ENCODE assay signal across 16 cellular contexts in genomic region chr11:126202646-126203359, GRCh38. TPM values are rescaled to one million over a fixed set of nuclear protein-coding genes. Genes with fewer than 3 reads are reported as not detected.
DNase-seq lines count a peak whose midpoint lies in the region; ATAC-seq, FAIRE-seq and TF ChIP-seq lines count a peak whose summit lies in the region.
"Had no signal": no experiment of that assay in that cellular context is flagged by ENCODE, and none has a peak within 500 bp of the region (broad histone marks: within the 10 kb centered on the region; RNA-seq: fewer than 3 reads in every experiment).

No MANE protein-coding gene starts in this region.

- H3K27ac ChIP-seq in liver (ENCODE audit: low read depth in 1 of 2, low read length in 2 of 2) (peak overlapping the region; percentile 23 to 73), HepG2 (ENCODE audit: extremely low read length, insufficient read depth, low read length) (no peak overlapping the region), heart left ventricle (peak overlapping the region in 10 of 12 donors; percentile 14 to 74 (median 53))
- H3K27ac ChIP-seq: C4-2B, RWPE1, SJSA1 had no signal

- no peak for TF ChIP-seq POLR2A in HepG2 (IDR thresholded peaks at IDR 0.05; ENCODE audit: insufficient read depth in 1 of 2, low read depth in 2 of 2, low read length in 2 of 2)
- TF ChIP-seq POLR2A in heart left ventricle (IDR thresholded peaks at IDR 0.05) = no peak

- no peak overlapping the region for H2AFZ ChIP-seq in HepG2 (ENCODE audit: low read length)

- H4K20me1 ChIP-seq in HepG2 (ENCODE audit: insufficient read depth, low read length) = no peaks in the 10 kb centered on the region

- no peaks in the 10 kb centered on the region for H3K27me3 ChIP-seq in liver (ENCODE audit: control insufficient read depth in 4 of 4, insufficient read depth in 4 of 4, low read length in 3 of 4)
- H3K27me3 ChIP-seq in HepG2 (ENCODE audit: control insufficient read depth in 1 of 2, insufficient read depth in 2 of 2, low read length in 2 of 2) = no peaks in the 10 kb centered on the region
- no peaks in the 10 kb centered on the region for H3K27me3 ChIP-seq in heart left ventricle
- H3K27me3 ChIP-seq: SJSA1 had no signal

- H3K27ac Mint-ChIP-seq in nephron progenitor cell (peak overlapping the region; percentile 27), HFFc6 (no peak overlapping the region), immature natural killer cell (no peak overlapping the region)

- no peak for FAIRE-seq in HepG2 (lab: Jason Lieb, UNC)

- no peak overlapping the region for H3K4me3 Mint-ChIP-seq in nephron progenitor cell
- H3K4me3 Mint-ChIP-seq in HFFc6 = no peak overlapping the region
- no peak overlapping the region for H3K4me3 Mint-ChIP-seq in immature natural killer cell

- in situ Hi-C loops in HepG2 (cut with HindIII; ENCODE audit: extremely low pct_ligation_motif_present, low pct_unique_long_range_greater_than_20kb) = loop anchor here (25.0 kb wide), 1 partner anchor 566 kb away; the partner anchor contains the start of gene CHEK1

- CTCF ChIA-PET in HepG2 (lab: Yijun Ruan, JAX; ENCODE audit: low intra/inter-chr PET ratio, low total read pairs) = no interaction called here

- no TSS peak for BruUV-seq in HepG2 (replicated peaks; lab: Mats Ljungman, UMichigan)

- H3K36me3 ChIP-seq in liver (ENCODE audit: control insufficient read depth in 4 of 4, insufficient read depth in 3 of 4, low read depth in 1 of 4, low read length in 3 of 4) = peaks cover 8 to 37% (median 18%) of the 10 kb centered on the region in 4 donors
- H3K36me3 ChIP-seq in HepG2 (replicated peaks in 1 of 2; ENCODE audit: control insufficient read depth in 1 of 2, insufficient read depth in 2 of 2, low read length in 2 of 2) = peaks cover 33 to 86% of the 10 kb centered on the region in 2 experiments
- H3K36me3 ChIP-seq in heart left ventricle = peaks cover 0 to 100% (median 93%) of the 10 kb centered on the region in 9 donors

- WGBS in liver = 39% methylated on average over 8 of the region's 8 CpGs
- WGBS in HepG2 (ENCODE audit: low lambda C conversion rate) = 83% methylated on average over 7 of the region's 8 CpGs
- WGBS in heart left ventricle, 4 donors = 52 to 68% (median 58%) methylated on average over 8 of the region's 8 CpGs

- peaks cover 90% of the 10 kb centered on the region for H3K36me3 Mint-ChIP-seq in nephron progenitor cell (ENCODE audit: low read depth)
- peaks cover 50% of the 10 kb centered on the region for H3K36me3 Mint-ChIP-seq in HFFc6 (ENCODE audit: low read depth)
- H3K36me3 Mint-ChIP-seq in immature natural killer cell = peaks cover 32 to 60% (median 34%) of the 10 kb centered on the region in 3 donors

- POLR2A ChIA-PET in HepG2 (lab: Yijun Ruan, JAX) = interaction anchor here (1.2 kb wide), 1 partner anchor 10 kb away, joined by 3 read pairs; no protein-coding TSS in a partner anchor

- H3K9me3 Mint-ChIP-seq in nephron progenitor cell (peaks cover 6% of the 10 kb centered on the region), HFFc6 (no peaks in the 10 kb centered on the region), immature natural killer cell (no peaks in the 10 kb centered on the region)

- TF ChIP-seq CTCF in liver (IDR thresholded peaks at IDR 0.05; ENCODE audit: low read depth, low read length, missing input control) = no peak
- TF ChIP-seq CTCF in HepG2 (CRISPR knock-in tag; IDR thresholded peaks at IDR 0.05) = no peak
- no peak for TF ChIP-seq CTCF in heart left ventricle (IDR thresholded peaks at IDR 0.05)
- TF ChIP-seq CTCF in nephron progenitor cell (IDR thresholded peaks at IDR 0.05) = no peak
- TF ChIP-seq CTCF in HFFc6 (IDR thresholded peaks at IDR 0.05) = no peak

- H3K27me3 Mint-ChIP-seq in nephron progenitor cell (ENCODE audit: low read depth, poor library complexity) = peaks cover 3% of the 10 kb centered on the region
- no peaks in the 10 kb centered on the region; the same call in 1 of the 2 replicates for H3K27me3 Mint-ChIP-seq in HFFc6 (ENCODE audit: insufficient read depth)
- peaks cover 0 to 1% (median 0%) of the 10 kb centered on the region in 3 donors for H3K27me3 Mint-ChIP-seq in immature natural killer cell (ENCODE audit: low read depth in 3 of 3)

- H3K9ac ChIP-seq in liver (ENCODE audit: low read depth in 1 of 2, low read length in 2 of 2) (no peak overlapping the region), HepG2 (ENCODE audit: insufficient read depth, low read depth, low read length) (no peak overlapping the region)

- DNase-seq in HepG2 (ENCODE audit: low spot score) (no peak), heart left ventricle (peak in 2 of 5 donors; percentile 59), nephron progenitor cell (no peak), HFFc6 (no peak), immature natural killer cell (no peak)
- no peak for DNase-seq in activated CD4-positive, alpha-beta T cell treated with anti-CD3 and anti-CD28 coated beads, Interleukin-2, amount 50 U/mL, for 48 hours
- DNase-seq: DMS153, NCI-H1417, NCI-H2029 treated with DMSO at 0.1 percent for 48 hours, NCI-H2171 treated with DMSO at 0.1 percent for 48 hours, NCI-H748 treated with DMSO at 0.1 percent for 48 hours had no signal

- no peak overlapping the region for H3K4me2 ChIP-seq in HepG2 (ENCODE audit: low read depth, low read length)

- H3K79me2 ChIP-seq in HepG2 (ENCODE audit: insufficient read depth, low read length) = no peaks in the 10 kb centered on the region

- H3K4me1 ChIP-seq in liver (ENCODE audit: control insufficient read depth in 4 of 4, insufficient read depth in 4 of 4, low read length in 3 of 4) (peaks cover 6 to 29% (median 25%) of the 10 kb centered on the region in 4 donors), HepG2 (ENCODE audit: insufficient read depth, low read length) (peaks cover 14% of the 10 kb centered on the region; the same call in 1 of the 2 replicates), heart left ventricle (peaks cover 0 to 35% (median 3%) of the 10 kb centered on the region in 12 donors)
- H3K4me1 ChIP-seq: HAP-1, SJSA1 had no signal

- TF ChIP-seq RAD21 in liver (IDR thresholded peaks at IDR 0.05) (peak; percentile 51 to 63), HepG2 (CRISPR knock-in tag; IDR thresholded peaks at IDR 0.05) (no peak)

- H3K9me3 ChIP-seq in liver (ENCODE audit: control insufficient read depth in 4 of 4, low read length in 3 of 4) = no peaks in the 10 kb centered on the region
- H3K9me3 ChIP-seq in HepG2 (ENCODE audit: low read length) = no peaks in the 10 kb centered on the region
- H3K9me3 ChIP-seq in heart left ventricle = no peaks in the 10 kb centered on the region
- H3K9me3 ChIP-seq: HAP-1, SJSA1 had no signal

- H3K4me3 ChIP-seq in liver (ENCODE audit: low read depth in 1 of 3, low read length in 3 of 3) (no peak overlapping the region), HepG2 (replicated peaks in 1 of 3; ENCODE audit: insufficient read depth in 1 of 3, low read depth in 2 of 3, low read length in 3 of 3) (no peak overlapping the region), heart left ventricle (no peak overlapping the region)
- H3K4me3 ChIP-seq: HAP-1, SJSA1 had no signal

- no peak; the same call in 2 of the 3 replicates for ATAC-seq in HepG2
- peak; percentile 72 to 83 (median 76) for ATAC-seq in heart left ventricle

- no peak for TF ChIP-seq EP300 in HepG2 (IDR thresholded peaks at IDR 0.05; ENCODE audit: low read depth in 2 of 2, low read length in 2 of 2)
- TF ChIP-seq EP300 in HepG2 (CRISPR knock-in tag; IDR thresholded peaks at IDR 0.05; ENCODE audit: borderline replicate concordance) = no peak

- intact Hi-C loops in HepG2 (cut with micrococcal nuclease; ENCODE audit: unreplicated experiment) = no loop called here
- intact Hi-C loops in heart left ventricle (cut with DNase I) = no loop called here

- H3K4me1 Mint-ChIP-seq in nephron progenitor cell (no peaks in the 10 kb centered on the region), HFFc6 (ENCODE audit: low read depth) (no peaks in the 10 kb centered on the region; the same call in 1 of the 2 replicates), immature natural killer cell (no peaks in the 10 kb centered on the region)

RNA-seq across cellular contexts. Expression of gene RPUSD4, which starts 8.6 kb away (rescaled TPM):
- total RNA-seq in liver (10 to 100 TPM; 20.5 to 23.7 TPM), HepG2 (2016; rRNA removed; fragmentation: Illumina TruSeq; extraction: Trizol) (45.0 and 45.6 TPM in 2 replicates), heart left ventricle (10 to 100 TPM; 21.0 to 50.0 (median 34.2) TPM)
- polyA plus RNA-seq in liver (10 to 100 TPM in 1 of 2 donors, 1 to 10 TPM in 1; 9.4 to 13.8 TPM), HepG2 (2011; rRNA removed) (51.6 and 52.9 TPM in 2 replicates), heart left ventricle (10 to 100 TPM; 15.4 to 25.8 TPM), immature natural killer cell (10 to 100 TPM in 2 of 3 donors, 1 to 10 TPM in 1; 4.5 to 15.0 (median 10.5) TPM)
- total RNA-seq in HepG2 (2016; cell fraction: cytosol; rRNA removed; fragmentation: Illumina TruSeq; extraction: Trizol; ENCODE audit: low read depth) = 11.4 and 11.5 TPM in 2 replicates
- total RNA-seq in HepG2 (2016; cell fraction: insoluble cytoplasmic fraction; rRNA removed; fragmentation: Illumina TruSeq; extraction: Trizol) = 46.3 and 47.2 TPM in 2 replicates
- total RNA-seq in HepG2 (2016; cell fraction: membrane; rRNA removed; fragmentation: Illumina TruSeq; extraction: Trizol) = 25.9 and 29.8 TPM in 2 replicates
- 46.8 and 51.8 TPM in 2 replicates for total RNA-seq in HepG2 (2016; cell fraction: nucleus; rRNA removed; fragmentation: Illumina TruSeq; extraction: Trizol)
- polyA plus RNA-seq in HepG2 (2011; cell fraction: cytosol; rRNA removed) = 42.4 and 53.0 TPM in 2 replicates
- polyA plus RNA-seq in HepG2 (2011; cell fraction: nucleus; rRNA removed) = 68.4 and 69.6 TPM in 2 replicates
- 36.1 and 41.1 TPM in 2 replicates for polyA plus RNA-seq in HepG2 (2012)
- 6.0 and 7.2 TPM in 2 replicates for polyA plus RNA-seq in HepG2 (2016; cell fraction: cytosol; fragmentation: Illumina TruSeq; extraction: Trizol; ENCODE audit: low read depth)
- polyA plus RNA-seq in HepG2 (2016; cell fraction: insoluble cytoplasmic fraction; fragmentation: Illumina TruSeq; extraction: Trizol; ENCODE audit: low read depth) = 43.9 and 44.1 TPM in 2 replicates
- polyA plus RNA-seq in HepG2 (2016; cell fraction: membrane; fragmentation: Illumina TruSeq; extraction: Trizol; ENCODE audit: low read depth) = 16.2 and 17.9 TPM in 2 replicates
- 85.9 and 93.8 TPM in 2 replicates for polyA plus RNA-seq in HepG2 (2016; cell fraction: nucleus; fragmentation: Illumina TruSeq; extraction: Trizol; ENCODE audit: insufficient read depth, low read depth)
- 74.1 and 168 TPM in 2 replicates for polyA minus RNA-seq in HepG2 (2011; rRNA and poly(A)+ RNA removed; ENCODE audit: low replicate concordance)
- polyA minus RNA-seq in HepG2 (2011; cell fraction: cytosol; rRNA and poly(A)+ RNA removed) = 31.0 and 34.3 TPM in 2 replicates
- polyA minus RNA-seq in HepG2 (2011; cell fraction: nucleus; rRNA and poly(A)+ RNA removed) = 60.8 and 66.2 TPM in 2 replicates
- total RNA-seq in HFFc6 (2021; fragmentation: NEBNext Ultra II Directional; extraction: Animal tissue kit (Norgen Biotek cat#: 25700)) = 10 to 100 TPM; 18.8 to 20.9 (median 19.6) TPM

RNA-seq across cellular contexts. Expression of gene FAM118B, which starts 8.8 kb away (rescaled TPM):
- total RNA-seq in liver (10 to 100 TPM in 1 of 2 donors, 1 to 10 TPM in 1; 6.5 to 12.0 TPM), HepG2 (2016; rRNA removed; fragmentation: Illumina TruSeq; extraction: Trizol) (25.7 and 30.9 TPM in 2 replicates), heart left ventricle (10 to 100 TPM; 19.0 to 41.0 (median 23.6) TPM)
- polyA plus RNA-seq in liver (1 to 10 TPM; 3.7 to 6.6 TPM), HepG2 (2011; rRNA removed) (10.2 and 10.4 TPM in 2 replicates), heart left ventricle (10 to 100 TPM in 1 of 2 donors, 1 to 10 TPM in 1; 8.5 to 16.4 TPM), immature natural killer cell (10 to 100 TPM; 11.5 to 21.1 (median 13.7) TPM)
- total RNA-seq in HepG2 (2016; cell fraction: cytosol; rRNA removed; fragmentation: Illumina TruSeq; extraction: Trizol; ENCODE audit: low read depth) = 4.3 and 4.7 TPM in 2 replicates
- 25.2 and 33.9 TPM in 2 replicates for total RNA-seq in HepG2 (2016; cell fraction: insoluble cytoplasmic fraction; rRNA removed; fragmentation: Illumina TruSeq; extraction: Trizol)
- 11.4 and 12.1 TPM in 2 replicates for total RNA-seq in HepG2 (2016; cell fraction: membrane; rRNA removed; fragmentation: Illumina TruSeq; extraction: Trizol)
- 17.6 and 18.5 TPM in 2 replicates for total RNA-seq in HepG2 (2016; cell fraction: nucleus; rRNA removed; fragmentation: Illumina TruSeq; extraction: Trizol)
- 6.6 and 10.7 TPM in 2 replicates for polyA plus RNA-seq in HepG2 (2011; cell fraction: cytosol; rRNA removed)
- polyA plus RNA-seq in HepG2 (2011; cell fraction: nucleus; rRNA removed) = 3.4 and 4.2 TPM in 2 replicates
- 8.2 and 8.8 TPM in 2 replicates for polyA plus RNA-seq in HepG2 (2012)
- polyA plus RNA-seq in HepG2 (2016; cell fraction: cytosol; fragmentation: Illumina TruSeq; extraction: Trizol; ENCODE audit: low read depth) = 3.3 and 3.4 TPM in 2 replicates
- polyA plus RNA-seq in HepG2 (2016; cell fraction: insoluble cytoplasmic fraction; fragmentation: Illumina TruSeq; extraction: Trizol; ENCODE audit: low read depth) = 27.7 and 31.2 TPM in 2 replicates
- 6.7 and 7.0 TPM in 2 replicates for polyA plus RNA-seq in HepG2 (2016; cell fraction: membrane; fragmentation: Illumina TruSeq; extraction: Trizol; ENCODE audit: low read depth)
- polyA plus RNA-seq in HepG2 (2016; cell fraction: nucleus; fragmentation: Illumina TruSeq; extraction: Trizol; ENCODE audit: insufficient read depth, low read depth) = 14.7 and 15.9 TPM in 2 replicates
- polyA minus RNA-seq in HepG2 (2011; rRNA and poly(A)+ RNA removed; ENCODE audit: low replicate concordance) = 2.5 and 4.9 TPM in 2 replicates
- 3.3 and 6.6 TPM in 2 replicates for polyA minus RNA-seq in HepG2 (2011; cell fraction: cytosol; rRNA and poly(A)+ RNA removed)
- 10.6 and 13.4 TPM in 2 replicates for polyA minus RNA-seq in HepG2 (2011; cell fraction: nucleus; rRNA and poly(A)+ RNA removed)
- 10 to 100 TPM; 16.4 to 19.6 (median 17.8) TPM for total RNA-seq in HFFc6 (2021; fragmentation: NEBNext Ultra II Directional; extraction: Animal tissue kit (Norgen Biotek cat#: 25700))
